35 cellular contexts compared by ENCODE assay signal in the genomic region with DNA sequence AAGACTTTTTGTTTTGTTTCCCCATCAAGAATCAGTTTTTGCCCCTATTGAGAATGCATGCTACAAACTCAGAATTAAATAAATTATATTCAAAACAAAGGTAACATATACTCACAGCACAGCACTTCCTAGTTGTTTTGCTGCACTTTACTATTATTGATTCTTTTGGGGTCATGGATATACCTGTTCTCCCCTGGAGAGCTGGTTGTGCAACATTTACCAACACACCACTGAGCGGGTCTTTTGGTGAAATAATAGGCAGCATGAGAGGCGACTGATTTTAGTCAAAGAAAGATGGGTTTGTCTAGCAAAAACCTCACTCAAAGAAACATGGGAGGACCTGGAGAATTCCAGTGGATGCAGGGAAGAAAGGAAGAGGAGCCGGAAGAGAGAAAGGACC. TPM values are rescaled to one million over a fixed set of nuclear protein-coding genes. Genes with fewer than 3 reads are reported as not detected.
"Had no signal": no experiment of that assay in that cellular context is flagged by ENCODE, and none has a peak within 500 bp of the region (broad histone marks: within the 10 kb centered on the region; RNA-seq: fewer than 3 reads in every experiment).

No MANE protein-coding gene starts in this region.

- H3K36me3 ChIP-seq: adrenal gland, brain microvascular endothelial cell, breast epithelium had no signal

- H3K4me3 ChIP-seq: adrenal gland, body of pancreas, breast epithelium had no signal

- H3K9me3 ChIP-seq: adrenal gland, body of pancreas, breast epithelium had no signal

- FAIRE-seq: astrocyte, TTC549 had no signal

- H3K27ac ChIP-seq: adrenal gland, body of pancreas, brain microvascular endothelial cell, breast epithelium, VCaP had no signal

- H3K27me3 ChIP-seq: adrenal gland, body of pancreas, brain microvascular endothelial cell, breast epithelium had no signal

- ATAC-seq: activated CD8-positive, alpha-beta T cell treated with anti-CD3 and anti-CD28 coated beads for 36 hours; activated naive CD4-positive, alpha-beta T cell treated with anti-CD3 and anti-CD28 coated beads, Interleukin-2, amount 50 U/mL, for 72 hours; activated T-cell treated with anti-CD3 and anti-CD28 coated beads, Interleukin-2, amount 50 U/mL, for 4 hours; activated T-cell treated with anti-CD3 and anti-CD28 coated beads, Interleukin-2, amount 50 U/mL, for 72 hours; activated T-helper 17 cell treated with anti-CD3 and anti-CD28 coated beads, Interleukin-2, amount 50 U/mL, for 72 hours; body of pancreas had no signal

- DNase-seq: activated B cell treated with CpG ODN at 0.5 μM for 24 hours; activated CD4-positive, alpha-beta memory T cell treated with anti-CD3 and anti-CD28 coated beads for 36 hours; activated CD4-positive, alpha-beta T cell treated with anti-CD3 and anti-CD28 coated beads for 4 hours; activated CD4-positive, alpha-beta T cell treated with anti-CD3 and anti-CD28 coated beads, Interleukin-2, amount 10 ng/mL, durations not matched to agents 24 days and 14 days; activated CD4-positive, alpha-beta T cell treated with anti-CD3 and anti-CD28 coated beads, Interleukin-2, amount 50 U/mL, for 1 hour; activated CD4-positive, alpha-beta T cell treated with anti-CD3 and anti-CD28 coated beads, Interleukin-2, amount 50 U/mL, for 4 hours; activated CD4-positive, CD25-positive, alpha-beta regulatory T cell treated with anti-CD3 and anti-CD28 coated beads, Interleukin-2, amount 50 U/mL, for 72 hours; activated CD8-positive, alpha-beta memory T cell treated with anti-CD3 and anti-CD28 coated beads, Interleukin-2, amount 50 U/mL, for 4 hours; activated CD8-positive, alpha-beta T cell treated with anti-CD3 and anti-CD28 coated beads for 36 hours; activated effector memory CD4-positive, alpha-beta T cell treated with anti-CD3 and anti-CD28 coated beads, Interleukin-2, amount 50 U/mL, for 16 hours; activated gamma-delta T cell treated with Interleukin-2 at 50 U/mL for 16 hours; activated naive CD4-positive, alpha-beta T cell; activated naive CD4-positive, alpha-beta T cell treated with anti-CD3 and anti-CD28 coated beads for 36 hours; activated naive CD4-positive, alpha-beta T cell treated with anti-CD3 and anti-CD28 coated beads, Interleukin-2, amount 50 U/mL, for 16 hours; activated naive CD8-positive, alpha-beta T cell treated with anti-CD3 and anti-CD28 coated beads for 36 hours; activated T-cell treated with anti-CD3 and anti-CD28 coated beads for 4 hours; activated T-cell treated with anti-CD3 and anti-CD28 coated beads, Interleukin-2, amount 50 U/mL, for 1 hour; activated T-cell treated with anti-CD3 and anti-CD28 coated beads, Interleukin-2, amount 50 U/mL, for 4 hours; activated T-cell treated with anti-CD3 and anti-CD28 coated beads, Interleukin-2, amount 50 U/mL, for 72 hours; adrenal gland; amniotic stem cell; aorta; body of pancreas; brain microvascular endothelial cell; central memory CD4-positive, alpha-beta T cell; T-helper 2 cell; T-helper 9 cell had no signal

RNA-seq across cellular contexts. Expression of gene RAB44, which starts 59.0 kb away (rescaled TPM):
- total RNA-seq: activated CD4-positive, alpha-beta T cell treated with anti-CD3 and anti-CD28 coated beads, Interleukin-2, amount 10 ng/mL, durations not matched to agents 24 days and 14 days; activated CD8-positive, alpha-beta memory T cell treated with anti-CD3 and anti-CD28 coated beads for 36 hours; activated naive CD8-positive, alpha-beta T cell treated with anti-CD3 and anti-CD28 coated beads for 36 hours; adrenal gland; cerebellum had no signal
- polyA plus RNA-seq: aorta had no signal
